Comparison of ENCODE assay signal across 13 cellular contexts in the genomic region with DNA sequence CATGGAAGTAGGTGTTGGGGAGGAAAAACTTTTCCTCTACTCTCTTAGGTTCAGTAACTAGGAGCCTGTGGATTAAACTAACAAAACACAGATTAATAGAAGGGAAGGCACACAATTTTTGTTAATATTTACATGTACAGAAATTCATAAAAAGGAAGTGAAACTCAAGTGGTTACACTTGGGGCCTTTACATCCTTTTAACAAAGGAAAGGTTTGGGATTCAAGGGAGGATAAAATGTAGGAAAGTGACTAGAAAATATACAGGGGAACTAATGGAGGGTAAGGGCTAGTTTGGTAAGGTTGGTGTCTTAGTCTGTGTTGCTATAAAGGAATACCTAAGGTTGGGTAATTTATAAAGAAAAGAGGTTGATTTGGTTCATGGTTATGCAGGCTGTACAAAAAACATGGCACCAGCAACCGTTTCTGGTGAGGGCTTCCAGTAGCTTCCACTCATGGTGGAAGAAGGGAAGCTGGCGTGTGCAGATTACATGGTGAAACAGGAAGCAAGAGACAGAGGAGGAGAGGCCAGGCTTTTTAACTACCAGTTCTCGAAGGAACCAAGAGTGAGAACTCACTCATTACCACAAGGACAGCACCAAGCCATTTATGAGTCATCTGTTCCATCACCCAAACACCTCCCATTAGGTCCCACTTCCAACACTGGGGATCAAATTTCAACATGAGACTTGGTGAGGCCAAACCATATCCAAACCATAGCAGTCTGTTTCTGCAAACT.
DNase-seq lines count a peak whose midpoint lies in the region; ATAC-seq, FAIRE-seq and TF ChIP-seq lines count a peak whose summit lies in the region.
"Had no signal": no experiment of that assay in that cellular context is flagged by ENCODE, and none has a peak within 500 bp of the region (broad histone marks: within the 10 kb centered on the region; RNA-seq: fewer than 3 reads in every experiment).

No MANE protein-coding gene starts in this region.

- H3K36me3 ChIP-seq in uterus: no peaks in the 10 kb centered on the region

- ATAC-seq in GM19468 (IDR thresholded peaks at IDR 0.05; ENCODE audit: extremely low read depth, unreplicated experiment): peak; percentile 71
- ATAC-seq in HG03045 (IDR thresholded peaks at IDR 0.05; ENCODE audit: unreplicated experiment): peak; percentile 81
- ATAC-seq: activated T-cell treated with anti-CD3 and anti-CD28 coated beads, Interleukin-2, amount 50 U/mL, for 72 hours; right cardiac atrium had no signal

- no peak for TF ChIP-seq POLR2A in uterus (IDR thresholded peaks at IDR 0.05)

- no peak overlapping the region for H3K4me3 ChIP-seq in uterus

- peaks cover 0 to 6% of the 10 kb centered on the region in 2 donors for H3K27me3 ChIP-seq in uterus

- peak; percentile 44 for DNase-seq in EH (ENCODE audit: low read depth)
- peak; percentile 11 for DNase-seq in NCI-H69 (lab: John Stamatoyannopoulos, UW)
- no peak for DNase-seq in NCI-H1417 treated with DMSO at 0.1 percent for 48 hours (lab: John Stamatoyannopoulos, UW)
- no peak for DNase-seq in uterus
- DNase-seq in NK-92 (lab: John Stamatoyannopoulos, UW; ENCODE audit: unreplicated experiment): no peak
- DNase-seq in RCC 7860 (ENCODE audit: low spot score): no peak
- DNase-seq: activated T-cell treated with anti-CD3 and anti-CD28 coated beads, Interleukin-2, amount 50 U/mL, for 72 hours; NCI-H1436 treated with DMSO at 0.1 percent for 48 hours; right cardiac atrium; SW 1271 had no signal

- H3K4me1 ChIP-seq in uterus: no peaks in the 10 kb centered on the region

- TF ChIP-seq CTCF in uterus (IDR thresholded peaks at IDR 0.05): no peak

- intact Hi-C loops in uterus (cut with DNase I; ENCODE audit: low total_unique reads): no loop called here

- no peak for FAIRE-seq in RCC 7860 (lab: Jason Lieb, UNC)
- FAIRE-seq: keratinocyte had no signal

- H3K9me3 ChIP-seq in uterus: no peaks in the 10 kb centered on the region

- no peak overlapping the region for H3K27ac ChIP-seq in uterus

Comparison
In these comparisons a context has a peak if more than half of its experiments do, and no peak if none do; other contexts are left out.
1. DNase-seq: peak in EH (single experiment) and NCI-H69 (single experiment); none in NCI-H1417 treated with DMSO at 0.1 percent for 48 hours (single experiment), uterus (0 of 2), NK-92 (single experiment) and RCC 7860 (single experiment).